Comparison of ENCODE assay signal across 10 cellular contexts in genomic region chr2:85394256-85394655, GRCh38. TPM values are rescaled to one million over a fixed set of nuclear protein-coding genes. Genes with fewer than 3 reads are reported as not detected.
DNase-seq lines count a peak whose midpoint lies in the region; ATAC-seq and TF ChIP-seq lines count a peak whose summit lies in the region.
"Had no signal": no experiment of that assay in that cellular context is flagged by ENCODE, and none has a peak within 500 bp of the region (broad histone marks: within the 10 kb centered on the region; RNA-seq: fewer than 3 reads in every experiment).

No MANE protein-coding gene starts in this region.

- H3K4me1 Mint-ChIP-seq in activated naive CD8-positive, alpha-beta T cell treated with anti-CD3 and anti-CD28 coated beads, Interleukin-2, amount 10 ng/mL, durations not matched to agents 7 days and 5 days, result peaks cover 13% of the 10 kb centered on the region
- H3K4me1 Mint-ChIP-seq in activated naive CD8-positive, alpha-beta T cell treated with anti-CD3 and anti-CD28 coated beads for 36 hours, result peaks cover 12% of the 10 kb centered on the region
- peaks cover 10% of the 10 kb centered on the region for H3K4me1 Mint-ChIP-seq in T-helper 17 cell
- peaks cover 16% of the 10 kb centered on the region for H3K4me1 Mint-ChIP-seq in memory B cell

- intact Hi-C loops in tibial artery (cut with DNase I; ENCODE audit: low total_unique reads), result no loop called here

- H3K36me3 ChIP-seq in tibial artery, result peaks cover 22 to 64% (median 26%) of the 10 kb centered on the region in 3 donors

- ATAC-seq in activated naive CD8-positive, alpha-beta T cell treated with anti-CD3 and anti-CD28 coated beads, Interleukin-2, amount 10 ng/mL, durations not matched to agents 7 days and 5 days (ENCODE audit: low read depth), result no peak
- ATAC-seq in T-helper 17 cell (no peak), memory B cell (ENCODE audit: low read depth) (no peak), HG02610 (IDR thresholded peaks at IDR 0.05; ENCODE audit: unreplicated experiment) (no peak)

- POLR2A ChIA-PET in activated naive CD8-positive, alpha-beta T cell treated with anti-CD3 and anti-CD28 coated beads, Interleukin-2, amount 10 ng/mL, durations not matched to agents 7 days and 5 days (lab: Charles Lee), result interaction anchor here (1.6 to 5.5 kb wide), 2 partner anchors 13 to 145 kb away, joined by 5 to 23 read pairs; partner anchors contain the start of gene MAT2A

- no peaks in the 10 kb centered on the region for H3K27me3 Mint-ChIP-seq in activated naive CD8-positive, alpha-beta T cell treated with anti-CD3 and anti-CD28 coated beads, Interleukin-2, amount 10 ng/mL, durations not matched to agents 7 days and 5 days
- no peaks in the 10 kb centered on the region for H3K27me3 Mint-ChIP-seq in activated naive CD8-positive, alpha-beta T cell treated with anti-CD3 and anti-CD28 coated beads for 36 hours
- H3K27me3 Mint-ChIP-seq in T-helper 17 cell (no peaks in the 10 kb centered on the region), memory B cell (no peaks in the 10 kb centered on the region)

- H3K4me3 ChIP-seq in tibial artery, result no peak overlapping the region

- H3K27ac ChIP-seq in tibial artery, result peak overlapping the region; percentile 73 to 78
- H3K27ac ChIP-seq: KMS-11 had no signal

- no peak for DNase-seq in activated naive CD8-positive, alpha-beta T cell treated with anti-CD3 and anti-CD28 coated beads, Interleukin-2, amount 10 ng/mL, durations not matched to agents 7 days and 5 days
- DNase-seq in activated naive CD8-positive, alpha-beta T cell treated with anti-CD3 and anti-CD28 coated beads for 36 hours, result no peak
- DNase-seq in T-helper 17 cell (no peak), memory B cell (ENCODE audit: low spot score in 2 of 2) (no peak), tibial artery (peak; percentile 74 to 92), NCI-H226 (no peak)
- DNase-seq in central memory CD4-positive, alpha-beta T cell, result no peak

- peaks cover 0 to 47% (median 36%) of the 10 kb centered on the region in 4 donors for H3K4me1 ChIP-seq in tibial artery

- H3K27me3 ChIP-seq in tibial artery, result no peaks in the 10 kb centered on the region

- H3K9me3 ChIP-seq in T-helper 17 cell (ENCODE audit: control insufficient read depth, low read length, poor library complexity, severe bottlenecking), result no peaks in the 10 kb centered on the region
- H3K9me3 ChIP-seq in tibial artery, result no peaks in the 10 kb centered on the region

- H3K27ac Mint-ChIP-seq in activated naive CD8-positive, alpha-beta T cell treated with anti-CD3 and anti-CD28 coated beads, Interleukin-2, amount 10 ng/mL, durations not matched to agents 7 days and 5 days, result peak overlapping the region; percentile 3
- no peak overlapping the region for H3K27ac Mint-ChIP-seq in activated naive CD8-positive, alpha-beta T cell treated with anti-CD3 and anti-CD28 coated beads for 36 hours
- H3K27ac Mint-ChIP-seq in T-helper 17 cell, result peak overlapping the region; percentile 43
- peak overlapping the region; percentile 95 for H3K27ac Mint-ChIP-seq in memory B cell

- TF ChIP-seq CTCF in tibial artery (IDR thresholded peaks at IDR 0.05), result no peak

- H3K9me3 Mint-ChIP-seq in activated naive CD8-positive, alpha-beta T cell treated with anti-CD3 and anti-CD28 coated beads, Interleukin-2, amount 10 ng/mL, durations not matched to agents 7 days and 5 days, result no peaks in the 10 kb centered on the region
- H3K9me3 Mint-ChIP-seq in activated naive CD8-positive, alpha-beta T cell treated with anti-CD3 and anti-CD28 coated beads for 36 hours, result no peaks in the 10 kb centered on the region
- no peaks in the 10 kb centered on the region for H3K9me3 Mint-ChIP-seq in memory B cell
- H3K9me3 Mint-ChIP-seq: WTC11 had no signal

- H3K36me3 Mint-ChIP-seq in activated naive CD8-positive, alpha-beta T cell treated with anti-CD3 and anti-CD28 coated beads, Interleukin-2, amount 10 ng/mL, durations not matched to agents 7 days and 5 days, result peaks cover 28% of the 10 kb centered on the region
- H3K36me3 Mint-ChIP-seq in activated naive CD8-positive, alpha-beta T cell treated with anti-CD3 and anti-CD28 coated beads for 36 hours, result no peaks in the 10 kb centered on the region
- peaks cover 5% of the 10 kb centered on the region for H3K36me3 Mint-ChIP-seq in T-helper 17 cell (ENCODE audit: low read depth)
- H3K36me3 Mint-ChIP-seq in memory B cell, result peaks cover 29% of the 10 kb centered on the region

- H3K4me3 Mint-ChIP-seq in activated naive CD8-positive, alpha-beta T cell treated with anti-CD3 and anti-CD28 coated beads, Interleukin-2, amount 10 ng/mL, durations not matched to agents 7 days and 5 days, result no peak overlapping the region
- H3K4me3 Mint-ChIP-seq in activated naive CD8-positive, alpha-beta T cell treated with anti-CD3 and anti-CD28 coated beads for 36 hours, result no peak overlapping the region
- no peak overlapping the region for H3K4me3 Mint-ChIP-seq in T-helper 17 cell
- no peak overlapping the region for H3K4me3 Mint-ChIP-seq in memory B cell
- H3K4me3 Mint-ChIP-seq: WTC11 had no signal

RNA-seq across cellular contexts. Expression of gene CAPG, which starts 15.9 kb away (rescaled TPM):
- total RNA-seq in activated naive CD8-positive, alpha-beta T cell treated with anti-CD3 and anti-CD28 coated beads, Interleukin-2, amount 10 ng/mL, durations not matched to agents 7 days and 5 days, result 100 to 1,000 TPM; 263 to 279 TPM
- total RNA-seq in activated naive CD8-positive, alpha-beta T cell treated with anti-CD3 and anti-CD28 coated beads for 36 hours, result 10 to 100 TPM; 18.1 to 19.8 TPM
- total RNA-seq in T-helper 17 cell, result 10 to 100 TPM; 51.6 to 90.3 TPM

RNA-seq across cellular contexts. Expression of gene SH2D6, which starts 24.3 kb away (rescaled TPM):
- 1 to 10 TPM in 1 of 2 experiments, under 1 TPM in 1; 0.94 to 1.4 TPM for total RNA-seq in activated naive CD8-positive, alpha-beta T cell treated with anti-CD3 and anti-CD28 coated beads, Interleukin-2, amount 10 ng/mL, durations not matched to agents 7 days and 5 days
- 1 to 10 TPM in 1 of 2 experiments, under 1 TPM in 1; 0.74 to 1.2 TPM for total RNA-seq in activated naive CD8-positive, alpha-beta T cell treated with anti-CD3 and anti-CD28 coated beads for 36 hours
- total RNA-seq in T-helper 17 cell, result under 1 TPM; 0.26 to 0.40 TPM

RNA-seq across cellular contexts. Expression of gene ELMOD3, which starts 39.7 kb away (rescaled TPM):
- 10 to 100 TPM; 23.1 to 26.4 TPM for total RNA-seq in activated naive CD8-positive, alpha-beta T cell treated with anti-CD3 and anti-CD28 coated beads, Interleukin-2, amount 10 ng/mL, durations not matched to agents 7 days and 5 days
- 10 to 100 TPM in 1 of 2 experiments, 1 to 10 TPM in 1; 9.8 to 11.3 TPM for total RNA-seq in activated naive CD8-positive, alpha-beta T cell treated with anti-CD3 and anti-CD28 coated beads for 36 hours
- total RNA-seq in T-helper 17 cell, result 10 to 100 TPM; 20.0 to 23.2 TPM

RNA-seq across cellular contexts. Expression of gene RETSAT, which starts 39.9 kb away (rescaled TPM):
- total RNA-seq in activated naive CD8-positive, alpha-beta T cell treated with anti-CD3 and anti-CD28 coated beads, Interleukin-2, amount 10 ng/mL, durations not matched to agents 7 days and 5 days, result 10 to 100 TPM; 28.8 to 29.7 TPM
- total RNA-seq in activated naive CD8-positive, alpha-beta T cell treated with anti-CD3 and anti-CD28 coated beads for 36 hours, result 10 to 100 TPM; 21.5 to 23.3 TPM
- 10 to 100 TPM; 30.3 to 35.9 TPM for total RNA-seq in T-helper 17 cell

Comparison
In these comparisons a context has a peak if more than half of its experiments do, and no peak if none do; other contexts are left out.
1. DNase-seq: peak in tibial artery (2 of 2); none in activated naive CD8-positive, alpha-beta T cell treated with anti-CD3 and anti-CD28 coated beads, Interleukin-2, amount 10 ng/mL, durations not matched to agents 7 days and 5 days (single experiment), activated naive CD8-positive, alpha-beta T cell treated with anti-CD3 and anti-CD28 coated beads for 36 hours (single experiment), T-helper 17 cell (0 of 3), memory B cell (0 of 2), central memory CD4-positive, alpha-beta T cell (single experiment) and NCI-H226 (single experiment).